11 cellular contexts compared by ENCODE assay signal in the genomic region with DNA sequence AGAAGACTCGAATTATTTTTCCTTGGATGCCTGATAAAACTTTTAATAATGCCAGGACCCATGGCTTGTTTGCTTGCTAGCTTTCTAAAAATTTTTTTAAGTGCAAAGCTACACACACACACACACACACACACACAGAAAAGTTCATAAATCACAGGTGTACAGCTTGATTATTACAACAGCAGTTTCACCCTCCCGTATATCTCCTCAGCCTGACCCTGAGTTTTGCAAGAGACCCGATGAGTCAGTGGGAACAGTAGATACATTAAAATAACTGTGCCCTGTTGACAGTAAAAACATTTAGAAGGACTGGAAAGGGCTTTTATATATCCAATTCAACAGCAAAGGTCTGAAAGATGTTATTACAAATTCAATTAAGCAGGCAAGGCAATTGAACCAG. TPM values are rescaled to one million over a fixed set of nuclear protein-coding genes. Genes with fewer than 3 reads are reported as not detected.
DNase-seq lines count a peak whose midpoint lies in the region; ATAC-seq, FAIRE-seq and TF ChIP-seq lines count a peak whose summit lies in the region.
"Had no signal": no experiment of that assay in that cellular context is flagged by ENCODE, and none has a peak within 500 bp of the region (broad histone marks: within the 10 kb centered on the region; RNA-seq: fewer than 3 reads in every experiment).

No MANE protein-coding gene starts in this region.

- in situ Hi-C loops in K562 (cut with MboI): no loop called here

- no peak for ATAC-seq in K562

- no peaks in the 10 kb centered on the region for H3K27me3 ChIP-seq in K562 (ENCODE audit: control insufficient read depth in 2 of 2, insufficient read depth in 2 of 2, low read length in 2 of 2)
- H3K27me3 ChIP-seq in dorsolateral prefrontal cortex: no peaks in the 10 kb centered on the region

- no peaks in the 10 kb centered on the region for H3K9me3 ChIP-seq in K562 (replicated peaks; ENCODE audit: control insufficient read depth, insufficient read depth, low read depth, low read length)

- no peaks in the 10 kb centered on the region for H4K20me1 ChIP-seq in K562 (replicated peaks; ENCODE audit: control insufficient read depth, insufficient read depth, low read length)

- intact Hi-C loops in K562 (cut with micrococcal nuclease) (no loop called here), dorsolateral prefrontal cortex (cut with DNase I) (no loop called here)

- no peak overlapping the region for H2AFZ ChIP-seq in K562 (ENCODE audit: low read depth, low read length)

- H3K4me2 ChIP-seq in K562 (ENCODE audit: insufficient read depth, low read length): no peak overlapping the region

- no peak for TF ChIP-seq POLR2A in K562 (conservative IDR thresholded peaks at IDR 0.05)

- no peak for FAIRE-seq in K562 (lab: Jason Lieb, UNC)

- TF ChIP-seq CTCF in K562 (IDR thresholded peaks at IDR 0.05 in 2 of 3, conservative IDR thresholded peaks at IDR 0.05 in 1 of 3; ENCODE audit: insufficient read depth in 2 of 3, low read depth in 1 of 3, low read length in 3 of 3) (no peak), dorsolateral prefrontal cortex (IDR thresholded peaks at IDR 0.05 in 54 of 56, conservative IDR thresholded peaks at IDR 0.05 in 2 of 56; ENCODE audit: low read depth in 1 of 56, partially characterized antibody in 56 of 56) (no peak)

- no TSS peak for BruUV-seq in K562 (replicated peaks; lab: Mats Ljungman, UMichigan)

- WGBS in K562 (ENCODE audit: insufficient coverage, low coverage, missing lambda C conversion rate): 29% methylated on average over 3 of the region's 3 CpGs

- H3K36me3 ChIP-seq in K562 (ENCODE audit: control insufficient read depth, insufficient read depth, low read length): no peaks in the 10 kb centered on the region

- DNase-seq in AML-193 (lab: John Stamatoyannopoulos, UW) (peak; percentile 11 to 16), HPDE6-E6E7 (ENCODE audit: extremely low spot score) (peak; percentile 31), K562 (ENCODE audit: extremely low read depth in 1 of 4, low spot score in 3 of 4) (no peak), lung microvascular endothelial cell (ENCODE audit: low read depth in 2 of 2) (peak; percentile 7 to 31), NCI-H1436 (lab: John Stamatoyannopoulos, UW) (no peak), dermis blood vessel endothelial cell (no peak), dorsolateral prefrontal cortex (no peak)
- no peak for DNase-seq in stimulated activated CD4-positive, alpha-beta T cell treated with anti-CD3 and anti-CD28 coated beads, Interleukin-2, amount 100 ng/mL, for 48 hours
- DNase-seq: activated CD4-positive, CD25-positive, alpha-beta regulatory T cell; activated effector memory CD4-positive, alpha-beta T cell treated with anti-CD3 and anti-CD28 coated beads, Interleukin-2, amount 50 U/mL, for 16 hours; NCI-H2107 had no signal

- POLR2A ChIA-PET in K562 (lab: Yijun Ruan, JAX): no interaction called here

- H3K9me1 ChIP-seq in K562 (ENCODE audit: control insufficient read depth, insufficient read depth, low read length): no peaks in the 10 kb centered on the region

- H3K4me3 ChIP-seq in K562 (no peak overlapping the region), dorsolateral prefrontal cortex (no peak overlapping the region)

- H3K27ac ChIP-seq in K562 (ENCODE audit: extremely low read depth, low read depth, low read length): no peak overlapping the region
- H3K27ac ChIP-seq in dorsolateral prefrontal cortex: no peak overlapping the region

- CTCF ChIA-PET in K562 (lab: Yijun Ruan, JAX; ENCODE audit: low intra/inter-chr PET ratio): no interaction called here

- no peak overlapping the region for H3K9ac ChIP-seq in K562 (ENCODE audit: insufficient read depth in 1 of 2, low read depth in 2 of 2, low read length in 2 of 2)

- no peaks in the 10 kb centered on the region for H3K79me2 ChIP-seq in K562 (ENCODE audit: control insufficient read depth, insufficient read depth, low read length)

- TF ChIP-seq EP300 in K562 (IDR thresholded peaks at IDR 0.05; ENCODE audit: low read length): no peak

- no peak for TF ChIP-seq RAD21 in K562 (CRISPR knock-in tag; conservative IDR thresholded peaks at IDR 0.05 in 1 of 2, IDR thresholded peaks at IDR 0.05 in 1 of 2)

- H3K4me1 ChIP-seq in K562 (replicated peaks in 1 of 2; ENCODE audit: control insufficient read depth in 2 of 2, insufficient read depth in 2 of 2, low read length in 2 of 2): no peaks in the 10 kb centered on the region

TF ChIP-seq in K562, 482 proteins besides CTCF, POLR2A, EP300 and RAD21 (continues in another document):
- TF ChIP-seq NFATC3 (IDR thresholded peaks at IDR 0.05) (no peak), ZC3H11A (IDR thresholded peaks at IDR 0.05; ENCODE audit: low read depth, low read length) (no peak), ZNF444 (CRISPR knock-in tag; IDR thresholded peaks at IDR 0.05) (no peak), CTBP1 (IDR thresholded peaks at IDR 0.05; ENCODE audit: borderline replicate concordance) (no peak), MAFG (tag; conservative IDR thresholded peaks at IDR 0.05) (no peak), MEF2D (tag; conservative IDR thresholded peaks at IDR 0.05; ENCODE audit: low read depth) (no peak), TRIM24 (IDR thresholded peaks at IDR 0.05) (peak; percentile 37 to 58; a peak in 3 of 4 replicates), TRIM28 (IDR thresholded peaks at IDR 0.05) (no peak), SMARCC2 (IDR thresholded peaks at IDR 0.05; ENCODE audit: low read depth) (no peak), NFE2 (IDR thresholded peaks at IDR 0.05; ENCODE audit: low read depth) (no peak), MEIS2 (IDR thresholded peaks at IDR 0.05; ENCODE audit: partially characterized antibody) (peak; percentile 13), ZFP1 (CRISPR knock-in tag; IDR thresholded peaks at IDR 0.05) (no peak), PHB (CRISPR knock-in tag; IDR thresholded peaks at IDR 0.05) (no peak)
- TF ChIP-seq, protein P1, sequence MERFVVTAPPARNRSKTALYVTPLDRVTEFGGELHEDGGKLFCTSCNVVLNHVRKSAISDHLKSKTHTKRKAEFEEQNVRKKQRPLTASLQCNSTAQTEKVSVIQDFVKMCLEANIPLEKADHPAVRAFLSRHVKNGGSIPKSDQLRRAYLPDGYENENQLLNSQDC (CRISPR knock-in tag; IDR thresholded peaks at IDR 0.05): no peak
- TF ChIP-seq, protein P2, sequence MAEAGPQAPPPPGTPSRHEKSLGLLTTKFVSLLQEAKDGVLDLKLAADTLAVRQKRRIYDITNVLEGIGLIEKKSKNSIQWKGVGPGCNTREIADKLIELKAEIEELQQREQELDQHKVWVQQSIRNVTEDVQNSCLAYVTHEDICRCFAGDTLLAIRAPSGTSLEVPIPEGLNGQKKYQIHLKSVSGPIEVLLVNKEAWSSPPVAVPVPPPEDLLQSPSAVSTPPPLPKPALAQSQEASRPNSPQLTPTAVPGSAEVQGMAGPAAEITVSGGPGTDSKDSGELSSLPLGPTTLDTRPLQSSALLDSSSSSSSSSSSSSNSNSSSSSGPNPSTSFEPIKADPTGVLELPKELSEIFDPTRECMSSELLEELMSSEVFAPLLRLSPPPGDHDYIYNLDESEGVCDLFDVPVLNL (CRISPR knock-in tag; IDR thresholded peaks at IDR 0.05; ENCODE audit: low read depth): no peak
- TF ChIP-seq, protein P3, sequence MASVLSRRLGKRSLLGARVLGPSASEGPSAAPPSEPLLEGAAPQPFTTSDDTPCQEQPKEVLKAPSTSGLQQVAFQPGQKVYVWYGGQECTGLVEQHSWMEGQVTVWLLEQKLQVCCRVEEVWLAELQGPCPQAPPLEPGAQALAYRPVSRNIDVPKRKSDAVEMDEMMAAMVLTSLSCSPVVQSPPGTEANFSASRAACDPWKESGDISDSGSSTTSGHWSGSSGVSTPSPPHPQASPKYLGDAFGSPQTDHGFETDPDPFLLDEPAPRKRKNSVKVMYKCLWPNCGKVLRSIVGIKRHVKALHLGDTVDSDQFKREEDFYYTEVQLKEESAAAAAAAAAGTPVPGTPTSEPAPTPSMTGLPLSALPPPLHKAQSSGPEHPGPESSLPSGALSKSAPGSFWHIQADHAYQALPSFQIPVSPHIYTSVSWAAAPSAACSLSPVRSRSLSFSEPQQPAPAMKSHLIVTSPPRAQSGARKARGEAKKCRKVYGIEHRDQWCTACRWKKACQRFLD (CRISPR knock-in tag; IDR thresholded peaks at IDR 0.05): no peak
- TF ChIP-seq, protein P4, sequence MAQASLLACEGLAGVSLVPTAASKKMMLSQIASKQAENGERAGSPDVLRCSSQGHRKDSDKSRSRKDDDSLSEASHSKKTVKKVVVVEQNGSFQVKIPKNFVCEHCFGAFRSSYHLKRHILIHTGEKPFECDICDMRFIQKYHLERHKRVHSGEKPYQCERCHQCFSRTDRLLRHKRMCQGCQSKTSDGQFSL (CRISPR knock-in tag; IDR thresholded peaks at IDR 0.05): no peak
- TF ChIP-seq, protein P4 (tag; IDR thresholded peaks at IDR 0.05): no peak

RNA-seq across cellular contexts. Expression of a gene that starts 46.7 kb away (rescaled TPM):
- 77.1 and 79.2 TPM in 2 replicates for total RNA-seq in K562 (2011; cell fraction: chromatin; rRNA removed; ENCODE audit: low replicate concordance)
- 66.3 and 76.7 TPM in 2 replicates for total RNA-seq in K562 (2011; cell fraction: nucleolus; rRNA removed)
- 87.5 and 102 TPM in 2 replicates for total RNA-seq in K562 (2011; cell fraction: nucleoplasm; rRNA removed)
- total RNA-seq in K562 (2014; rRNA removed): 143 and 189 TPM in 2 replicates
- 104 and 107 TPM in 2 replicates for total RNA-seq in K562 (2014; rRNA removed; fragmentation: Illumina TruSeq; extraction: Trizol)
- 99.8 and 111 TPM in 2 replicates for total RNA-seq in K562 (2015; rRNA removed; fragmentation: Illumina TruSeq; extraction: Trizol)
- total RNA-seq in K562 (2021): 98.2 and 102 TPM in 2 replicates
- 83.3 and 88.4 TPM in 2 replicates for polyA plus RNA-seq in K562 (2011; rRNA removed)
- 84.2 and 89.3 TPM in 2 replicates for polyA plus RNA-seq in K562 (2011; cell fraction: cytosol; rRNA removed)
- 47.4 and 54.4 TPM in 2 replicates for polyA plus RNA-seq in K562 (2011; cell fraction: nucleus; rRNA removed)
- polyA plus RNA-seq in K562 (2012): 107 TPM in 2 replicates
- polyA plus RNA-seq in K562 (2014; fragmentation: Illumina TruSeq; extraction: Trizol): 130 and 139 TPM in 2 replicates
- polyA plus RNA-seq in K562 (2014; fragmentation: Nextera tagmentation; extraction: Ambion mirVana): 10 to 100 TPM; 46.0 to 59.3 TPM
- 137 and 181 TPM in 2 replicates for polyA plus RNA-seq in K562 (2014; rRNA removed)
- polyA minus RNA-seq in K562 (2011; rRNA and poly(A)+ RNA removed): 33.1 and 38.7 TPM in 2 replicates
- polyA minus RNA-seq in K562 (2011; cell fraction: cytosol; rRNA and poly(A)+ RNA removed): 30.3 and 40.8 TPM in 2 replicates
- polyA minus RNA-seq in K562 (2011; cell fraction: nucleus; rRNA and poly(A)+ RNA removed): 16.7 and 23.2 TPM in 2 replicates
- 140 and 163 TPM in 2 replicates for total RNA-seq in lung microvascular endothelial cell
- 110 and 164 TPM in 2 replicates for total RNA-seq in dermis blood vessel endothelial cell
- 100 to 1,000 TPM in 91 of 120 experiments, 10 to 100 TPM in 29; 67.9 to 133 (median 109) TPM for total RNA-seq in dorsolateral prefrontal cortex

Comparison
In these comparisons a context has a peak if more than half of its experiments do, and no peak if none do; other contexts are left out.
1. DNase-seq: peak in AML-193 (2 of 2), HPDE6-E6E7 (single experiment) and lung microvascular endothelial cell (2 of 2); none in K562 (0 of 4), NCI-H1436 (single experiment), dermis blood vessel endothelial cell (single experiment), dorsolateral prefrontal cortex (0 of 10) and stimulated activated CD4-positive, alpha-beta T cell treated with anti-CD3 and anti-CD28 coated beads, Interleukin-2, amount 100 ng/mL, for 48 hours (0 of 2).